17 cellular contexts compared by ENCODE assay signal in genomic region chr7:101912711-101913110, GRCh38.
DNase-seq lines count a peak whose midpoint lies in the region; ATAC-seq, FAIRE-seq and TF ChIP-seq lines count a peak whose summit lies in the region.
"Had no signal": no experiment of that assay in that cellular context is flagged by ENCODE, and none has a peak within 500 bp of the region (broad histone marks: within the 10 kb centered on the region; RNA-seq: fewer than 3 reads in every experiment).

No MANE protein-coding gene starts in this region.

- H3K27ac Mint-ChIP-seq in stimulated activated memory B cell treated with anti-CD40 and anti-IgM and Interleukin-4, amounts not matched to agents 10 μg/mL and 1 μg/mL and 100 μg/mL, for 72 hours = no peak overlapping the region
- no peak overlapping the region for H3K27ac Mint-ChIP-seq in activated CD4-positive, alpha-beta memory T cell treated with anti-CD3 and anti-CD28 coated beads, Interleukin-2, amount 10 ng/mL, durations not matched to agents 7 days and 5 days

- 83 to 100% methylated on average over 1 to 4 of the region's 12 CpGs for WGBS in mesodermal cell (ENCODE audit: insufficient coverage in 2 of 2), 2 experiments

- H3K4me3 Mint-ChIP-seq in stimulated activated memory B cell treated with anti-CD40 and anti-IgM and Interleukin-4, amounts not matched to agents 10 μg/mL and 1 μg/mL and 100 μg/mL, for 72 hours = no peak overlapping the region
- H3K4me3 Mint-ChIP-seq in activated CD4-positive, alpha-beta memory T cell treated with anti-CD3 and anti-CD28 coated beads, Interleukin-2, amount 10 ng/mL, durations not matched to agents 7 days and 5 days = no peak overlapping the region

- H3K4me3 ChIP-seq in OCI-LY1 (ENCODE audit: low read depth, low read length, poor library complexity, severe bottlenecking) = no peak overlapping the region
- H3K4me3 ChIP-seq in fibroblast of lung (replicated peaks in 1 of 4; ENCODE audit: control extremely low read depth in 1 of 4, insufficient read depth in 1 of 4, low read depth in 3 of 4, low read length in 4 of 4) = no peak overlapping the region
- no peak overlapping the region for H3K4me3 ChIP-seq in mesodermal cell (ENCODE audit: extremely low read depth, insufficient read depth, low read length, poor library complexity, severe bottlenecking)
- H3K4me3 ChIP-seq in stomach smooth muscle (ENCODE audit: low read length in 2 of 2) = no peak overlapping the region
- H3K4me3 ChIP-seq: lung had no signal

- H3K27me3 ChIP-seq in OCI-LY1 (ENCODE audit: insufficient read depth, low read length) = no peaks in the 10 kb centered on the region
- H3K27me3 ChIP-seq in fibroblast of lung (ENCODE audit: control insufficient read depth, insufficient read depth, low read length) = no peaks in the 10 kb centered on the region
- H3K27me3 ChIP-seq in stomach smooth muscle (ENCODE audit: control insufficient read depth in 1 of 2, insufficient read depth in 2 of 2, low read length in 2 of 2) = no peaks in the 10 kb centered on the region
- H3K27me3 ChIP-seq: breast epithelium, upper lobe of left lung had no signal

- no peaks in the 10 kb centered on the region for H3K9me2 ChIP-seq in OCI-LY1 (ENCODE audit: low read depth, low read length)

- peaks cover 22% of the 10 kb centered on the region for H3K4me1 Mint-ChIP-seq in stimulated activated memory B cell treated with anti-CD40 and anti-IgM and Interleukin-4, amounts not matched to agents 10 μg/mL and 1 μg/mL and 100 μg/mL, for 72 hours
- peaks cover 11% of the 10 kb centered on the region for H3K4me1 Mint-ChIP-seq in activated CD4-positive, alpha-beta memory T cell treated with anti-CD3 and anti-CD28 coated beads, Interleukin-2, amount 10 ng/mL, durations not matched to agents 7 days and 5 days

- no peaks in the 10 kb centered on the region for H3F3A ChIP-seq in OCI-LY1 (ENCODE audit: insufficient read depth, low read length)

- TF ChIP-seq CTCF in OCI-LY1 (IDR thresholded peaks at IDR 0.05; ENCODE audit: low read length) (no peak), fibroblast of lung (conservative IDR thresholded peaks at IDR 0.05 in 1 of 2, IDR thresholded peaks at IDR 0.05 in 1 of 2; ENCODE audit: low read depth in 1 of 2, low read length in 2 of 2) (no peak)

- DNase-seq in fibroblast of lung (ENCODE audit: low read depth in 2 of 2) = no peak
- DNase-seq in urothelium cell line (ENCODE audit: low spot score) = no peak
- DNase-seq in NCI-H1436 (lab: John Stamatoyannopoulos, UW) = no peak
- DNase-seq in activated CD4-positive, alpha-beta memory T cell treated with anti-CD3 and anti-CD28 coated beads, Interleukin-2, amount 10 ng/mL, durations not matched to agents 7 days and 5 days = no peak
- DNase-seq: activated CD4-positive, CD25-positive, alpha-beta regulatory T cell; hippocampal formation; NCI-H1105; NCI-H226; stimulated activated CD8-positive, alpha-beta memory T cell treated with anti-CD3 and anti-CD28 coated beads, Interleukin-4, amount 100 ng/mL, for 48 hours had no signal

- no peak overlapping the region for H3K9ac ChIP-seq in OCI-LY1 (ENCODE audit: low read length)
- H3K9ac ChIP-seq in fibroblast of lung (ENCODE audit: insufficient read depth, low read length) = no peak overlapping the region
- H3K9ac ChIP-seq in stomach smooth muscle (ENCODE audit: low read length in 2 of 2) = no peak overlapping the region

- H3K4me1 ChIP-seq in OCI-LY1 (ENCODE audit: insufficient read depth, low read length, severe bottlenecking) (peaks cover 50% of the 10 kb centered on the region), fibroblast of lung (ENCODE audit: control insufficient read depth, extremely low read depth, insufficient read depth, low read length) (peaks cover 9% of the 10 kb centered on the region), mesodermal cell (ENCODE audit: control insufficient read depth, insufficient read depth, low read length, poor library complexity, severe bottlenecking) (peaks cover 24% of the 10 kb centered on the region), stomach smooth muscle (ENCODE audit: control insufficient read depth, insufficient read depth, low read length) (peaks cover 19% of the 10 kb centered on the region)
- H3K4me1 ChIP-seq: breast epithelium had no signal

- CTCF ChIA-PET in activated CD4-positive, alpha-beta memory T cell treated with anti-CD3 and anti-CD28 coated beads, Interleukin-2, amount 10 ng/mL, durations not matched to agents 7 days and 5 days (lab: Charles Lee) = no interaction called here

- H3K4me2 ChIP-seq in OCI-LY1 (ENCODE audit: low read length) = peak overlapping the region; percentile 4; the same call in 1 of the 2 replicates
- peak overlapping the region; percentile 25 for H3K4me2 ChIP-seq in fibroblast of lung (ENCODE audit: extremely low read depth, insufficient read depth, low read length)

- no peak for FAIRE-seq in urothelium cell line (lab: Jason Lieb, UNC)
- FAIRE-seq: G401.6 had no signal

- H4K20me1 ChIP-seq in OCI-LY1 (ENCODE audit: insufficient read depth, low read length) = no peaks in the 10 kb centered on the region
- H4K20me1 ChIP-seq in fibroblast of lung (ENCODE audit: control insufficient read depth, extremely low read depth, insufficient read depth, low read length) = no peaks in the 10 kb centered on the region

- H3K9me3 Mint-ChIP-seq in stimulated activated memory B cell treated with anti-CD40 and anti-IgM and Interleukin-4, amounts not matched to agents 10 μg/mL and 1 μg/mL and 100 μg/mL, for 72 hours = no peaks in the 10 kb centered on the region
- H3K9me3 Mint-ChIP-seq in activated CD4-positive, alpha-beta memory T cell treated with anti-CD3 and anti-CD28 coated beads, Interleukin-2, amount 10 ng/mL, durations not matched to agents 7 days and 5 days = no peaks in the 10 kb centered on the region

- peaks cover 66% of the 10 kb centered on the region for H3K79me2 ChIP-seq in OCI-LY1 (ENCODE audit: insufficient read depth, low read length)
- H3K79me2 ChIP-seq in fibroblast of lung (ENCODE audit: control insufficient read depth, insufficient read depth, low read length) = peaks cover 3% of the 10 kb centered on the region

- H2AFZ ChIP-seq in OCI-LY1 (ENCODE audit: low read length) = no peak overlapping the region
- no peak overlapping the region for H2AFZ ChIP-seq in fibroblast of lung (ENCODE audit: low read length)

- H3K27me3 Mint-ChIP-seq in stimulated activated memory B cell treated with anti-CD40 and anti-IgM and Interleukin-4, amounts not matched to agents 10 μg/mL and 1 μg/mL and 100 μg/mL, for 72 hours = no peaks in the 10 kb centered on the region
- H3K27me3 Mint-ChIP-seq in activated CD4-positive, alpha-beta memory T cell treated with anti-CD3 and anti-CD28 coated beads, Interleukin-2, amount 10 ng/mL, durations not matched to agents 7 days and 5 days = no peaks in the 10 kb centered on the region

- H3K36me3 Mint-ChIP-seq in stimulated activated memory B cell treated with anti-CD40 and anti-IgM and Interleukin-4, amounts not matched to agents 10 μg/mL and 1 μg/mL and 100 μg/mL, for 72 hours = peaks cover 31% of the 10 kb centered on the region
- H3K36me3 Mint-ChIP-seq in activated CD4-positive, alpha-beta memory T cell treated with anti-CD3 and anti-CD28 coated beads, Interleukin-2, amount 10 ng/mL, durations not matched to agents 7 days and 5 days (ENCODE audit: low read depth) = no peaks in the 10 kb centered on the region

- POLR2A ChIA-PET in activated CD4-positive, alpha-beta memory T cell treated with anti-CD3 and anti-CD28 coated beads, Interleukin-2, amount 10 ng/mL, durations not matched to agents 7 days and 5 days (lab: Charles Lee) = no interaction called here

- H3K9me3 ChIP-seq in OCI-LY1 (ENCODE audit: low read length) = no peaks in the 10 kb centered on the region
- H3K9me3 ChIP-seq in fibroblast of lung (ENCODE audit: control insufficient read depth, insufficient read depth, low read depth, low read length) = no peaks in the 10 kb centered on the region
- H3K9me3 ChIP-seq in mesodermal cell (ENCODE audit: control insufficient read depth, low read length) = no peaks in the 10 kb centered on the region
- H3K9me3 ChIP-seq in stomach smooth muscle (ENCODE audit: control insufficient read depth in 2 of 2, low read length in 2 of 2) = no peaks in the 10 kb centered on the region
- H3K9me3 ChIP-seq: breast epithelium, upper lobe of left lung had no signal

- ATAC-seq in stimulated activated memory B cell treated with anti-CD40 and anti-IgM and Interleukin-4, amounts not matched to agents 10 μg/mL and 1 μg/mL and 100 μg/mL, for 72 hours = no peak

- H3K27ac ChIP-seq in OCI-LY1 (ENCODE audit: low read depth, low read length, poor library complexity, severe bottlenecking) (peak overlapping the region; percentile 18), fibroblast of lung (ENCODE audit: insufficient read depth, low read length) (no peak overlapping the region), mesodermal cell (ENCODE audit: low read depth, low read length, severe bottlenecking) (peak overlapping the region; percentile 53), stomach smooth muscle (ENCODE audit: low read length) (peak overlapping the region; percentile 71)

- peaks cover 51% of the 10 kb centered on the region for H3K36me3 ChIP-seq in OCI-LY1 (ENCODE audit: insufficient read depth, low read length)
- peaks cover 2% of the 10 kb centered on the region for H3K36me3 ChIP-seq in fibroblast of lung (ENCODE audit: control insufficient read depth, insufficient read depth, low read length)
- H3K36me3 ChIP-seq in mesodermal cell (ENCODE audit: control insufficient read depth, insufficient read depth, low read length) = peaks cover 27% of the 10 kb centered on the region
- peaks cover 2 to 6% of the 10 kb centered on the region in 2 donors for H3K36me3 ChIP-seq in stomach smooth muscle (ENCODE audit: control insufficient read depth in 2 of 2, insufficient read depth in 2 of 2, low read length in 2 of 2)
- H3K36me3 ChIP-seq: breast epithelium had no signal
